ENCODE assay signal across 8 cellular contexts in genomic region chr1:28509705-28510349, GRCh38. TPM values are rescaled to one million over a fixed set of nuclear protein-coding genes. Genes with fewer than 3 reads are reported as not detected.
DNase-seq lines count a peak whose midpoint lies in the region; ATAC-seq lines count a peak whose summit lies in the region.

No MANE protein-coding gene starts in this region.

- H4K20me1 ChIP-seq in Karpas-422 (ENCODE audit: insufficient read depth, low read depth, low read length): peaks cover 32% of the 10 kb centered on the region

- H3K9me2 ChIP-seq in Karpas-422 (replicated peaks; ENCODE audit: insufficient read depth, low read length): no peaks in the 10 kb centered on the region

- no peak for ATAC-seq in activated T-helper 17 cell treated with anti-CD3 and anti-CD28 coated beads, Interleukin-2, amount 50 U/mL, for 72 hours (replicated peaks)
- no peak for ATAC-seq in GM19452 (IDR thresholded peaks at IDR 0.05; ENCODE audit: unreplicated experiment)

- H3K79me2 ChIP-seq in ACC112 (ENCODE audit: control insufficient read depth, insufficient read depth, low read length, unreplicated experiment) (peaks cover 51% of the 10 kb centered on the region), Karpas-422 (ENCODE audit: low read length) (peaks cover 30% of the 10 kb centered on the region)

- H3K9me3 Mint-ChIP-seq in activated T-helper 17 cell treated with anti-CD3 and anti-CD28 coated beads, Interleukin-2, amount 50 U/mL, for 72 hours: no peaks in the 10 kb centered on the region

- peak overlapping the region; percentile 74 for H3K4me2 ChIP-seq in Karpas-422 (ENCODE audit: low read depth, low read length, poor library complexity, severe bottlenecking)

- H3K9me3 ChIP-seq in Karpas-422 (ENCODE audit: low read length): no peaks in the 10 kb centered on the region
- H3K9me3 ChIP-seq in thymus (ENCODE audit: control insufficient read depth): no peaks in the 10 kb centered on the region

- peak; percentile 83 for DNase-seq in Karpas-422
- peak; percentile 22 for DNase-seq in iris pigment epithelial cell (ENCODE audit: low read depth)
- no peak for DNase-seq in NCI-H2107 (lab: John Stamatoyannopoulos, UW)
- no peak for DNase-seq in mesenteric fat pad (ENCODE audit: low spot score)

- peaks cover 31% of the 10 kb centered on the region for H3K4me1 Mint-ChIP-seq in activated T-helper 17 cell treated with anti-CD3 and anti-CD28 coated beads, Interleukin-2, amount 50 U/mL, for 72 hours

- peak overlapping the region; percentile 98 for H3K27ac Mint-ChIP-seq in activated T-helper 17 cell treated with anti-CD3 and anti-CD28 coated beads, Interleukin-2, amount 50 U/mL, for 72 hours

- H2AFZ ChIP-seq in ACC112 (ENCODE audit: low read length, unreplicated experiment): no peak overlapping the region
- H2AFZ ChIP-seq in Karpas-422 (ENCODE audit: low read length): no peak overlapping the region

- H3K4me1 ChIP-seq in ACC112 (ENCODE audit: control insufficient read depth, insufficient read depth, low read length, unreplicated experiment) (peaks cover 32% of the 10 kb centered on the region), Karpas-422 (ENCODE audit: low read length) (peaks cover 42% of the 10 kb centered on the region), thymus (ENCODE audit: control insufficient read depth, insufficient read depth, low read length) (peaks cover 24% of the 10 kb centered on the region)

- 82% methylated on average over 8 of the region's 8 CpGs for WGBS in thymus

- H3K4me3 Mint-ChIP-seq in activated T-helper 17 cell treated with anti-CD3 and anti-CD28 coated beads, Interleukin-2, amount 50 U/mL, for 72 hours: peak overlapping the region; percentile 100

- peaks cover 91% of the 10 kb centered on the region for H3K36me3 Mint-ChIP-seq in activated T-helper 17 cell treated with anti-CD3 and anti-CD28 coated beads, Interleukin-2, amount 50 U/mL, for 72 hours (ENCODE audit: low read depth)

- H3K27me3 ChIP-seq in ACC112 (ENCODE audit: insufficient read depth, low read length) (no peaks in the 10 kb centered on the region), Karpas-422 (ENCODE audit: low read length) (no peaks in the 10 kb centered on the region), thymus (ENCODE audit: control insufficient read depth, insufficient read depth) (no peaks in the 10 kb centered on the region)

- H3K27ac ChIP-seq in ACC112 (ENCODE audit: low read depth, low read length) (peak overlapping the region; percentile 96), Karpas-422 (ENCODE audit: low read length) (peak overlapping the region; percentile 95), thymus (ENCODE audit: low read depth) (peak overlapping the region; percentile 2)

- H3K36me3 ChIP-seq in ACC112 (ENCODE audit: insufficient read depth, low read length): peaks cover 49% of the 10 kb centered on the region
- H3K36me3 ChIP-seq in Karpas-422 (ENCODE audit: insufficient read depth, low read length): peaks cover 58% of the 10 kb centered on the region
- peaks cover 41% of the 10 kb centered on the region for H3K36me3 ChIP-seq in thymus (ENCODE audit: control insufficient read depth, insufficient read depth)

- H3K9ac ChIP-seq in Karpas-422 (ENCODE audit: low read length): peak overlapping the region; percentile 84; the same call in 1 of the 2 replicates

- peak overlapping the region; percentile 80 for H3K4me3 ChIP-seq in ACC112 (ENCODE audit: low read depth, low read length)
- peak overlapping the region; percentile 24; the same call in 1 of the 2 replicates for H3K4me3 ChIP-seq in Karpas-422 (ENCODE audit: low read length)
- H3K4me3 ChIP-seq in thymus (ENCODE audit: low read length): peak overlapping the region; percentile 3

- H3K27me3 Mint-ChIP-seq in activated T-helper 17 cell treated with anti-CD3 and anti-CD28 coated beads, Interleukin-2, amount 50 U/mL, for 72 hours: no peaks in the 10 kb centered on the region

RNA-seq across cellular contexts. Expression of gene RCC1, which starts 4.0 kb away (rescaled TPM):
- total RNA-seq in Karpas-422 (2014; rRNA removed; shearing (Covaris generic); ENCODE audit: low replicate concordance): 27.5 and 49.7 TPM in 2 replicates
- 100 to 1,000 TPM in 1 of 2 donors, 10 to 100 TPM in 1; 58.6 to 116 TPM for total RNA-seq in activated T-helper 17 cell treated with anti-CD3 and anti-CD28 coated beads, Interleukin-2, amount 50 U/mL, for 72 hours
- 19.4 TPM for polyA plus RNA-seq in thymus
- 18.6 TPM for total RNA-seq in mesenteric fat pad

RNA-seq across cellular contexts. Expression of gene TRNAU1AP, which starts 43.1 kb away (rescaled TPM):
- 22.4 and 28.6 TPM in 2 replicates for total RNA-seq in Karpas-422 (2014; rRNA removed; shearing (Covaris generic); ENCODE audit: low replicate concordance)
- total RNA-seq in activated T-helper 17 cell treated with anti-CD3 and anti-CD28 coated beads, Interleukin-2, amount 50 U/mL, for 72 hours: 10 to 100 TPM; 58.9 to 95.8 TPM
- 38.6 TPM for polyA plus RNA-seq in thymus
- 25.1 TPM for total RNA-seq in mesenteric fat pad

Comparison
In these comparisons a context has a peak if more than half of its experiments do, and no peak if none do; other contexts are left out.
1. H3K27ac ChIP-seq: peak in every context shown above with its lines; median percentile 96 in ACC112; 95 in Karpas-422; 2 in thymus.
2. H3K4me3 ChIP-seq: peak in every context shown above with its lines; median percentile 80 in ACC112; 24 in Karpas-422; 3 in thymus.
3. DNase-seq: peak in Karpas-422 (single experiment) and iris pigment epithelial cell (single experiment); none in NCI-H2107 (single experiment) and mesenteric fat pad (single experiment).